8 cellular contexts compared by ENCODE assay signal in genomic region chr2:201452058-201452736, GRCh38. TPM values are rescaled to one million over a fixed set of nuclear protein-coding genes. Genes with fewer than 3 reads are reported as not detected.
DNase-seq lines count a peak whose midpoint lies in the region; ATAC-seq and TF ChIP-seq lines count a peak whose summit lies in the region.

No MANE protein-coding gene starts in this region.

- H3K27ac Mint-ChIP-seq in central memory CD8-positive, alpha-beta T cell (ENCODE audit: low read depth) = peak overlapping the region; percentile 87

- peak overlapping the region; percentile 87 for H3K27ac ChIP-seq in lower lobe of right lung
- H3K27ac ChIP-seq in tibial nerve = peak overlapping the region; percentile 89 to 94 (median 92)

- H3K36me3 Mint-ChIP-seq in central memory CD8-positive, alpha-beta T cell (ENCODE audit: insufficient read depth) = peaks cover 18% of the 10 kb centered on the region

- no peaks in the 10 kb centered on the region for H3K36me3 ChIP-seq in Loucy (ENCODE audit: insufficient read depth, low read length)
- no peaks in the 10 kb centered on the region for H3K36me3 ChIP-seq in lower lobe of right lung
- peaks cover 0 to 7% (median 0%) of the 10 kb centered on the region in 3 donors for H3K36me3 ChIP-seq in tibial nerve

- H3K27me3 Mint-ChIP-seq in central memory CD8-positive, alpha-beta T cell = no peaks in the 10 kb centered on the region

- no peak for TF ChIP-seq EP300 in tibial nerve (IDR thresholded peaks at IDR 0.05)

- H3K9ac ChIP-seq in Loucy (ENCODE audit: low read depth, low read length, poor library complexity, severe bottlenecking) = peak overlapping the region; percentile 71

- H3K9me3 ChIP-seq in Loucy (ENCODE audit: insufficient read depth, low read depth, low read length) = no peaks in the 10 kb centered on the region
- H3K9me3 ChIP-seq in lower lobe of right lung = no peaks in the 10 kb centered on the region
- no peaks in the 10 kb centered on the region for H3K9me3 ChIP-seq in tibial nerve

- ATAC-seq in central memory CD8-positive, alpha-beta T cell (replicated peaks; ENCODE audit: extremely low read depth, poor library complexity, severe bottlenecking) = no peak
- peak; percentile 60 to 68 for ATAC-seq in lower lobe of right lung

- H3K4me1 ChIP-seq in Loucy (ENCODE audit: insufficient read depth, low read length, poor library complexity, severe bottlenecking) (peaks cover 38% of the 10 kb centered on the region), lower lobe of right lung (peaks cover 39% of the 10 kb centered on the region), tibial nerve (peaks cover 0 to 45% (median 16%) of the 10 kb centered on the region in 4 donors)

- TF ChIP-seq CTCF in Loucy (conservative IDR thresholded peaks at IDR 0.05; ENCODE audit: low read length) (no peak), lower lobe of right lung (IDR thresholded peaks at IDR 0.05) (no peak), tibial nerve (IDR thresholded peaks at IDR 0.05) (peak in 2 of 5 experiments; percentile 18 to 40)

- no peak for TF ChIP-seq POLR2A in tibial nerve (IDR thresholded peaks at IDR 0.05)

- no peaks in the 10 kb centered on the region for H3K9me2 ChIP-seq in Loucy (replicated peaks; ENCODE audit: low read depth, low read length)

- H3K4me1 Mint-ChIP-seq in central memory CD8-positive, alpha-beta T cell = peaks cover 26% of the 10 kb centered on the region

- intact Hi-C loops in lower lobe of right lung (cut with DNase I) = no loop called here

- H3K4me3 ChIP-seq in Loucy (ENCODE audit: low read length, poor library complexity, severe bottlenecking) (peak overlapping the region; percentile 99), lower lobe of right lung (peak overlapping the region; percentile 86), tibial nerve (peak overlapping the region; percentile 70 to 96 (median 83))

- peak; percentile 30 for DNase-seq in SIG-M5 treated with dmso at 0.1 percent for 504 hours (lab: John Stamatoyannopoulos, UW; ENCODE audit: unreplicated experiment)
- no peak for DNase-seq in SIG-M5 (lab: John Stamatoyannopoulos, UW)
- DNase-seq in central memory CD8-positive, alpha-beta T cell (ENCODE audit: low spot score in 2 of 2) = no peak
- DNase-seq in lower lobe of right lung = no peak
- no peak for DNase-seq in tibial nerve (ENCODE audit: low spot score in 2 of 2)
- no peak for DNase-seq in A172 (ENCODE audit: low spot score)
- no peak for DNase-seq in OCI-M2 (lab: John Stamatoyannopoulos, UW; ENCODE audit: unreplicated experiment)

- H2AFZ ChIP-seq in Loucy (ENCODE audit: low read length) = peak overlapping the region; percentile 77

- no peaks in the 10 kb centered on the region for H4K20me1 ChIP-seq in Loucy (ENCODE audit: insufficient read depth, low read length, poor library complexity, severe bottlenecking)

- H3K9me3 Mint-ChIP-seq in central memory CD8-positive, alpha-beta T cell = no peaks in the 10 kb centered on the region

- H3K27me3 ChIP-seq in Loucy (ENCODE audit: insufficient read depth, low read length, poor library complexity, severe bottlenecking) (no peaks in the 10 kb centered on the region), lower lobe of right lung (ENCODE audit: low read depth) (no peaks in the 10 kb centered on the region), tibial nerve (no peaks in the 10 kb centered on the region)

- 4 to 10% methylated on average over 30 to 44 of the region's 45 CpGs for WGBS in tibial nerve, 2 donors

- H3K79me2 ChIP-seq in Loucy (ENCODE audit: insufficient read depth, low read length) = peaks cover 30% of the 10 kb centered on the region

- H3F3A ChIP-seq in Loucy (ENCODE audit: low read depth) = no peaks in the 10 kb centered on the region; the same call in 1 of the 2 replicates

- peak overlapping the region; percentile 98 for H3K4me3 Mint-ChIP-seq in central memory CD8-positive, alpha-beta T cell

- peak overlapping the region; percentile 100 for H3K4me2 ChIP-seq in Loucy (ENCODE audit: low read depth, low read length, poor library complexity, severe bottlenecking)

RNA-seq across cellular contexts. Expression of gene STRADB, which starts 0.7 kb away (rescaled TPM):
- total RNA-seq in lower lobe of right lung (24.5 TPM), tibial nerve (10 to 100 TPM; 12.6 to 24.9 (median 20.0) TPM)
- total RNA-seq in A172 (2014; rRNA removed; shearing (Covaris generic)) = 51.7 and 64.7 TPM in 2 replicates

RNA-seq across cellular contexts. Expression of gene TRAK2, which starts 0.9 kb away (rescaled TPM):
- total RNA-seq in lower lobe of right lung (66.5 TPM), tibial nerve (10 to 100 TPM; 30.2 to 48.3 (median 34.8) TPM)
- total RNA-seq in A172 (2014; rRNA removed; shearing (Covaris generic)) = 32.6 and 33.0 TPM in 2 replicates
